In genomic region chr17:57544834-57545463, GRCh38 we compare ENCODE assay signal across 15 cellular contexts.
A peak's percentile ranks its signal among the peaks of the same experiment; 100 is the strongest.
DNase-seq lines count a peak whose midpoint lies in the region; ATAC-seq, FAIRE-seq and TF ChIP-seq lines count a peak whose summit lies in the region.
"Had no signal": no experiment of that assay in that cellular context is flagged by ENCODE, and none has a peak within 500 bp of the region (broad histone marks: within the 10 kb centered on the region; RNA-seq: fewer than 3 reads in every experiment).

No MANE protein-coding gene starts in this region.

- no peaks in the 10 kb centered on the region for H3K36me3 Mint-ChIP-seq in GM23338 (ENCODE audit: low read depth)
- H3K36me3 Mint-ChIP-seq in nephron progenitor cell (ENCODE audit: low read depth), result peaks cover 17% of the 10 kb centered on the region
- H3K36me3 Mint-ChIP-seq: CD4-positive, alpha-beta memory T cell had no signal

- no peaks in the 10 kb centered on the region for H3K27me3 ChIP-seq in GM23338 (ENCODE audit: insufficient read depth)
- H3K27me3 ChIP-seq: spleen had no signal

- H3K36me3 ChIP-seq in GM23338 (ENCODE audit: insufficient read depth), result no peaks in the 10 kb centered on the region
- peaks cover 8% of the 10 kb centered on the region; the same call in 1 of the 2 replicates for H3K36me3 ChIP-seq in OCI-LY7 (ENCODE audit: insufficient read depth, low read length)
- H3K36me3 ChIP-seq: lower lobe of right lung, spleen had no signal

- no peak for FAIRE-seq in D721Med (lab: Jason Lieb, UNC)
- FAIRE-seq: TTC549 had no signal

- no TSS peak for BruUV-seq in OCI-LY7 (replicated peaks; lab: Mats Ljungman, UMichigan)

- H3K4me2 ChIP-seq in GM23338 (peak overlapping the region; percentile 65; the same call in 1 of the 2 replicates), OCI-LY7 (ENCODE audit: low read length) (peak overlapping the region; percentile 50)

- ATAC-seq in GM23338, result no peak
- no peak for ATAC-seq in HG02884 (IDR thresholded peaks at IDR 0.05; ENCODE audit: unreplicated experiment)
- ATAC-seq in HG03135 (IDR thresholded peaks at IDR 0.05; ENCODE audit: unreplicated experiment), result no peak
- ATAC-seq: lower lobe of right lung had no signal

- H3K9me2 ChIP-seq in GM23338 (ENCODE audit: insufficient read depth) (no peaks in the 10 kb centered on the region; the same call in 1 of the 2 replicates), OCI-LY7 (ENCODE audit: insufficient read depth, low read length) (no peaks in the 10 kb centered on the region)

- H4K20me1 ChIP-seq in GM23338 (replicated peaks; ENCODE audit: insufficient read depth) (peaks cover 8% of the 10 kb centered on the region; the same call in 1 of the 2 replicates), OCI-LY7 (ENCODE audit: insufficient read depth, low read length) (no peaks in the 10 kb centered on the region)

- intact Hi-C loops in OCI-LY7 (cut with micrococcal nuclease; ENCODE audit: unreplicated experiment), result no loop called here

- peaks cover 42% of the 10 kb centered on the region for H3K4me1 ChIP-seq in GM23338 (ENCODE audit: insufficient read depth)
- H3K4me1 ChIP-seq in OCI-LY7 (ENCODE audit: insufficient read depth, low read length, poor library complexity, severe bottlenecking), result peaks cover 95% of the 10 kb centered on the region
- H3K4me1 ChIP-seq: lower lobe of right lung had no signal

- H3K27me3 Mint-ChIP-seq in GM23338 (ENCODE audit: insufficient read depth, low read depth, poor library complexity) (peaks cover 11% of the 10 kb centered on the region), nephron progenitor cell (ENCODE audit: low read depth, poor library complexity) (peaks cover 2% of the 10 kb centered on the region)
- H3K27me3 Mint-ChIP-seq: CD4-positive, alpha-beta memory T cell had no signal

- no peaks in the 10 kb centered on the region for H3F3A ChIP-seq in GM23338 (replicated peaks; ENCODE audit: low read depth)

- H3K79me2 ChIP-seq in GM23338 (replicated peaks; ENCODE audit: insufficient read depth) (0 out of 2 replicates have a peak, but pooled peaks cover 3% of the 10 kb centered on the region), OCI-LY7 (ENCODE audit: insufficient read depth, low read depth, low read length) (peaks cover 8% of the 10 kb centered on the region; the same call in 1 of the 2 replicates)

- no peaks in the 10 kb centered on the region for H3K9me3 Mint-ChIP-seq in GM23338
- peaks cover 4% of the 10 kb centered on the region for H3K9me3 Mint-ChIP-seq in nephron progenitor cell
- H3K9me3 Mint-ChIP-seq: CD4-positive, alpha-beta memory T cell had no signal

- H3K4me3 Mint-ChIP-seq in GM23338 (no peak overlapping the region), nephron progenitor cell (peak overlapping the region; percentile 71)
- H3K4me3 Mint-ChIP-seq: CD4-positive, alpha-beta memory T cell had no signal

- no peak overlapping the region for H3K27ac Mint-ChIP-seq in GM23338
- H3K27ac Mint-ChIP-seq in nephron progenitor cell, result peak overlapping the region; percentile 94

- peaks cover 73% of the 10 kb centered on the region for H3K4me1 Mint-ChIP-seq in GM23338
- peaks cover 100% of the 10 kb centered on the region for H3K4me1 Mint-ChIP-seq in nephron progenitor cell

- H3K9me3 ChIP-seq in OCI-LY7 (ENCODE audit: low read length), result no peaks in the 10 kb centered on the region
- H3K9me3 ChIP-seq: lower lobe of right lung, spleen had no signal

- H3K27ac ChIP-seq in GM23338 (ENCODE audit: low read depth) (no peak overlapping the region), OCI-LY7 (ENCODE audit: low read depth, low read length, poor library complexity, severe bottlenecking) (peak overlapping the region; percentile 22)
- H3K27ac ChIP-seq: lower lobe of right lung, spleen had no signal

- H3K4me3 ChIP-seq in GM23338 (no peak overlapping the region), OCI-LY7 (ENCODE audit: low read depth, low read length, poor library complexity, severe bottlenecking) (no peak overlapping the region)
- H3K4me3 ChIP-seq: lower lobe of right lung, spleen had no signal

- CTCF ChIA-PET in OCI-LY7 (lab: Charles Lee; ENCODE audit: unreplicated experiment), result no interaction called here

- DNase-seq in GM23338 (ENCODE audit: low spot score), result no peak
- DNase-seq in NCI-H187 (lab: John Stamatoyannopoulos, UW), result peak; percentile 56 to 68
- DNase-seq in OCI-LY7 (ENCODE audit: low spot score), result no peak
- DNase-seq in nephron progenitor cell, result no peak
- DNase-seq in activated CD4-positive, CD25-positive, alpha-beta regulatory T cell treated with anti-CD3 and anti-CD28 coated beads, Interleukin-2, amount 50 U/mL, for 72 hours, result no peak
- no peak for DNase-seq in D721Med (ENCODE audit: insufficient read length, low spot score)
- DNase-seq: activated gamma-delta T cell treated with Interleukin-2 at 50 U/mL for 16 hours; CD4-positive, alpha-beta memory T cell; effector CD4-positive, alpha-beta T cell; lower lobe of right lung; NCI-H2081 treated with DMSO at 0.1 percent for 48 hours; spleen had no signal

- TF ChIP-seq CTCF in GM23338 (conservative IDR thresholded peaks at IDR 0.05; ENCODE audit: low read depth in 2 of 2) (no peak), OCI-LY7 (conservative IDR thresholded peaks at IDR 0.05; ENCODE audit: low read length) (no peak), nephron progenitor cell (IDR thresholded peaks at IDR 0.05) (no peak), D721Med (IDR thresholded peaks at IDR 0.05; ENCODE audit: insufficient read depth, missing control alignments) (no peak)

- no peak overlapping the region for H2AFZ ChIP-seq in GM23338
- H2AFZ ChIP-seq in OCI-LY7 (ENCODE audit: low read length), result no peak overlapping the region

- POLR2A ChIA-PET in OCI-LY7 (lab: Charles Lee), result interaction anchor here (0.5 kb wide), 1 partner anchor 288 kb away, joined by 3 read pairs; no protein-coding TSS in a partner anchor

TF ChIP-seq in GM23338, 12 proteins besides CTCF, POLR2A, EP300 and RAD21 (continues in another document):
- TF ChIP-seq ETS1 (IDR thresholded peaks at IDR 0.05) (no peak), ZNF462 (CRISPR knock-in tag; IDR thresholded peaks at IDR 0.05) (no peak)

Comparison
In these comparisons a context has a peak if more than half of its experiments do, and no peak if none do; other contexts are left out.
1. DNase-seq: peak in NCI-H187 (2 of 2); none in GM23338 (single experiment), OCI-LY7 (single experiment), nephron progenitor cell (single experiment), activated CD4-positive, CD25-positive, alpha-beta regulatory T cell treated with anti-CD3 and anti-CD28 coated beads, Interleukin-2, amount 50 U/mL, for 72 hours (single experiment) and D721Med (single experiment).